8 cellular contexts compared by ENCODE assay signal in the genomic region with DNA sequence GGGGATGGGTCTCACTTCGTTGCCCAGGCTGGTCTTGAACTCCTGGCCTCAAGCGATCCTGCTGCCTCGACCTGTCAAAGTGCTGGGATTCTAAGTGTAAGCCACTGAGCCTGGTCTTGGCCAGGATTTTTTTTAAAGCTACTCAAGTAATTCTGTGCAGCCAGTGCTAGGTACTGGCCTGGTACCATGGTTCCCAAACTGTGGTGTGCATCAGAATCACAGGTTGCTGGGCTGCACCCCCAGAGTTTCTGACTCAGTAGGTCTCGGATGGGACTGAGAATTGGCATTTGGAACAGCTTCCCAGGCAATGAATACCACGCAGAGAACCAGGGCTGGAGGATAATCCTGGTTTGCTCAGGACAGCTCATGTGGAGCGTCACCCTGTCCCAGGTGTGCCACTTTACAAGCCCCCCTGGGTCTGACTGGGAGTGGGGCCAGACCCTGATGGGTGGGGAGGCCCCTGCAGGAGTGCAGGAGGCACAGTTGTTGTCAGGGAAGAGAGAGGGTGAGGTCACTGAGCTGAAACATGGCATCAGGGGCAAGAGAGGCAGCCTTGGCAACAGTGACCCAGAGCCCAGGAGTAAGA. TPM values are rescaled to one million over a fixed set of nuclear protein-coding genes. Genes with fewer than 3 reads are reported as not detected.
DNase-seq lines count a peak whose midpoint lies in the region; ATAC-seq and TF ChIP-seq lines count a peak whose summit lies in the region.

No MANE protein-coding gene starts in this region.

- no peaks in the 10 kb centered on the region for H3K9me3 Mint-ChIP-seq in activated naive CD4-positive, alpha-beta T cell treated with anti-CD3 and anti-CD28 coated beads for 36 hours
- no peaks in the 10 kb centered on the region for H3K9me3 Mint-ChIP-seq in activated CD8-positive, alpha-beta T cell treated with anti-CD3 and anti-CD28 coated beads, Interleukin-2, amount 10 ng/mL, durations not matched to agents 7 days and 5 days (ENCODE audit: insufficient read depth)

- H3K27me3 Mint-ChIP-seq in activated naive CD4-positive, alpha-beta T cell treated with anti-CD3 and anti-CD28 coated beads for 36 hours (ENCODE audit: low read depth): peaks cover 7% of the 10 kb centered on the region
- peaks cover 44% of the 10 kb centered on the region for H3K27me3 Mint-ChIP-seq in activated CD8-positive, alpha-beta T cell treated with anti-CD3 and anti-CD28 coated beads, Interleukin-2, amount 10 ng/mL, durations not matched to agents 7 days and 5 days (ENCODE audit: low read depth)

- peak overlapping the region; percentile 75 for H3K27ac ChIP-seq in lower lobe of right lung
- H3K27ac ChIP-seq in tibial artery: peak overlapping the region; percentile 88 to 95

- H3K27ac Mint-ChIP-seq in activated naive CD4-positive, alpha-beta T cell treated with anti-CD3 and anti-CD28 coated beads for 36 hours: no peak overlapping the region
- no peak overlapping the region for H3K27ac Mint-ChIP-seq in activated CD8-positive, alpha-beta T cell treated with anti-CD3 and anti-CD28 coated beads, Interleukin-2, amount 10 ng/mL, durations not matched to agents 7 days and 5 days

- peaks cover 35% of the 10 kb centered on the region for H3K4me1 ChIP-seq in lower lobe of right lung
- H3K4me1 ChIP-seq in tibial artery: peaks cover 6 to 54% (median 33%) of the 10 kb centered on the region in 4 donors

- POLR2A ChIA-PET in activated CD8-positive, alpha-beta T cell treated with anti-CD3 and anti-CD28 coated beads, Interleukin-2, amount 10 ng/mL, durations not matched to agents 7 days and 5 days (lab: Charles Lee): interaction anchor here (1.1 to 4.1 kb wide), 6 partner anchors 10 to 147 kb away, joined by 3 to 23 read pairs (median 6); a partner anchor contains a TSS

- CTCF ChIA-PET in activated naive CD4-positive, alpha-beta T cell treated with anti-CD3 and anti-CD28 coated beads for 36 hours (lab: Charles Lee): interaction anchor here (0.7 to 5.0 kb wide), 17 partner anchors 8 to 312 kb away, joined by 3 to 46 read pairs (median 13); a partner anchor contains a TSS
- CTCF ChIA-PET in activated CD8-positive, alpha-beta T cell treated with anti-CD3 and anti-CD28 coated beads, Interleukin-2, amount 10 ng/mL, durations not matched to agents 7 days and 5 days (lab: Charles Lee): interaction anchor here (0.7 to 7.9 kb wide), 21 partner anchors 9 to 312 kb away, joined by 3 to 138 read pairs (median 4); a partner anchor contains a TSS

- H3K4me1 Mint-ChIP-seq in activated naive CD4-positive, alpha-beta T cell treated with anti-CD3 and anti-CD28 coated beads for 36 hours (ENCODE audit: low read depth): peaks cover 8% of the 10 kb centered on the region
- H3K4me1 Mint-ChIP-seq in activated CD8-positive, alpha-beta T cell treated with anti-CD3 and anti-CD28 coated beads, Interleukin-2, amount 10 ng/mL, durations not matched to agents 7 days and 5 days (ENCODE audit: low read depth): peaks cover 11% of the 10 kb centered on the region

- H3K4me3 Mint-ChIP-seq in activated naive CD4-positive, alpha-beta T cell treated with anti-CD3 and anti-CD28 coated beads for 36 hours: peak overlapping the region; percentile 65
- H3K4me3 Mint-ChIP-seq in activated CD8-positive, alpha-beta T cell treated with anti-CD3 and anti-CD28 coated beads, Interleukin-2, amount 10 ng/mL, durations not matched to agents 7 days and 5 days: peak overlapping the region; percentile 56

- TF ChIP-seq CTCF in lower lobe of right lung (IDR thresholded peaks at IDR 0.05) (no peak), tibial artery (IDR thresholded peaks at IDR 0.05) (no peak)

- H3K9me3 ChIP-seq in lower lobe of right lung (no peaks in the 10 kb centered on the region), tibial artery (no peaks in the 10 kb centered on the region)

- H3K36me3 ChIP-seq in lower lobe of right lung (peaks cover 4% of the 10 kb centered on the region), tibial artery (peaks cover 0 to 5% (median 0%) of the 10 kb centered on the region in 3 donors)

- H3K4me3 ChIP-seq in lower lobe of right lung (peak overlapping the region; percentile 61), tibial artery (peak overlapping the region in 1 of 2 donors; percentile 54)

- no peaks in the 10 kb centered on the region for H3K36me3 Mint-ChIP-seq in activated naive CD4-positive, alpha-beta T cell treated with anti-CD3 and anti-CD28 coated beads for 36 hours (ENCODE audit: low read depth)
- no peaks in the 10 kb centered on the region for H3K36me3 Mint-ChIP-seq in activated CD8-positive, alpha-beta T cell treated with anti-CD3 and anti-CD28 coated beads, Interleukin-2, amount 10 ng/mL, durations not matched to agents 7 days and 5 days (ENCODE audit: low read depth)

- ATAC-seq in activated CD8-positive, alpha-beta T cell treated with anti-CD3 and anti-CD28 coated beads, Interleukin-2, amount 10 ng/mL, durations not matched to agents 7 days and 5 days: no peak
- ATAC-seq in lower lobe of right lung (no peak), GM19463 (IDR thresholded peaks at IDR 0.05; ENCODE audit: unreplicated experiment) (no peak)

- intact Hi-C loops in activated naive CD4-positive, alpha-beta T cell treated with anti-CD3 and anti-CD28 coated beads for 36 hours (cut with micrococcal nuclease): no loop called here
- intact Hi-C loops in lower lobe of right lung (cut with DNase I) (no loop called here), tibial artery (cut with DNase I; ENCODE audit: low total_unique reads) (no loop called here)

- DNase-seq in activated naive CD4-positive, alpha-beta T cell treated with anti-CD3 and anti-CD28 coated beads for 36 hours: no peak
- DNase-seq in activated naive CD4-positive, alpha-beta T cell treated with Interleukin-2 at 50 U/mL for 16 hours: no peak
- DNase-seq in activated CD8-positive, alpha-beta T cell treated with anti-CD3 and anti-CD28 coated beads, Interleukin-2, amount 10 ng/mL, durations not matched to agents 7 days and 5 days: no peak
- no peak for DNase-seq in lower lobe of right lung
- no peak for DNase-seq in tibial artery
- DNase-seq in ecto neural progenitor cell (ENCODE audit: low spot score): no peak
- no peak for DNase-seq in ureter (ENCODE audit: low spot score)

- no peaks in the 10 kb centered on the region for H3K27me3 ChIP-seq in lower lobe of right lung (ENCODE audit: low read depth)
- H3K27me3 ChIP-seq in tibial artery: no peaks in the 10 kb centered on the region

RNA-seq across cellular contexts. Expression of a gene that starts 10.7 kb away (rescaled TPM):
- 10 to 100 TPM; 57.5 to 59.1 TPM for total RNA-seq in activated naive CD4-positive, alpha-beta T cell treated with anti-CD3 and anti-CD28 coated beads for 36 hours
- 10 to 100 TPM; 46.3 to 48.7 TPM for total RNA-seq in activated CD8-positive, alpha-beta T cell treated with anti-CD3 and anti-CD28 coated beads, Interleukin-2, amount 10 ng/mL, durations not matched to agents 7 days and 5 days
- 35.4 TPM for total RNA-seq in lower lobe of right lung
- total RNA-seq in ureter: 37.5 TPM
